In the genomic region with DNA sequence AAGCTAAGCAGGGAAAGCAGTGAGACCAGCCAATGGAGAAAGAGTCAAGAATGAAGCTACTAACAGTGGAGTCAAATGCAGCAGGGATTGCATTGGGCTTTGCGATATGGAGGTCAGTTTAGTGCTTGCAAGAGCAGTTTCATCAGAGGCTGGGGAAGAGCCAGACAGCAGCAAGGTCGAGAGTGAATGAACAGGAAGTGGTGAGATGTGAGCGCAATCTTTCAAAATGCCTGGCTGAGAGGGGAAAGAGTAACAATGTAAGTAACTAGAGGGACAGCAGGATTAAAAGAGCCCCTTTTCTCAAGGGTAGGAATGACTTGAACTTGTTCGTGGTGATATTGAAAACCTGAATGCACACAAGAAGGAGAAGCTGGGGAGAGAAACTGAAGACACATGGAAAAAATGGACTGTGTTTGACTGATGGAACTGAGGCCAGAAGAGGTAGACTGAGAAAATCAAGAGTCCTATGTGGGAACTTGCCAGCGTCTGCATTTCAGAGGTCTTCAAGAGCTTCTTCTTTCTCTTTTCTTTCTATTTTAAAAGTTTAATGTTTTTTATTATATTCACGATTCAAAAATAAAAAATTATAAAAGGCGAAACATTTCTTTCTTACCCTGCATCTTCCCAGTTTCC, we compare ENCODE assay signal across 9 cellular contexts. TPM values are rescaled to one million over a fixed set of nuclear protein-coding genes. Genes with fewer than 3 reads are reported as not detected.
DNase-seq lines count a peak whose midpoint lies in the region; ATAC-seq, FAIRE-seq and TF ChIP-seq lines count a peak whose summit lies in the region.
"Had no signal": no experiment of that assay in that cellular context is flagged by ENCODE, and none has a peak within 500 bp of the region (broad histone marks: within the 10 kb centered on the region; RNA-seq: fewer than 3 reads in every experiment).

No MANE protein-coding gene starts in this region.

- TF ChIP-seq CTCF in astrocyte (IDR thresholded peaks at IDR 0.05; ENCODE audit: insufficient read depth, low read depth, low read length) = no peak

- H3K4me3 Mint-ChIP-seq in astrocyte (ENCODE audit: unreplicated experiment) = no peak overlapping the region

- peak; percentile 28 for DNase-seq in NK-92 treated with Interleukin-12 subunit alpha and Interleukin-12 subunit beta, amount 100 ng/mL, for 24 hours (lab: John Stamatoyannopoulos, UW)
- DNase-seq in NK-92 (lab: John Stamatoyannopoulos, UW; ENCODE audit: unreplicated experiment) = no peak
- peak; percentile 53 for DNase-seq in NCI-H226
- DNase-seq in astrocyte (ENCODE audit: low read depth) = peak; percentile 64
- DNase-seq in stimulated activated CD4-positive, alpha-beta T cell treated with anti-CD3 and anti-CD28 coated beads, Interleukin-2, amount 100 ng/mL, for 24 hours = peak; percentile 19
- no peak for DNase-seq in hippocampal formation (lab: John Stamatoyannopoulos, UW)
- no peak for DNase-seq in COLO668 (lab: John Stamatoyannopoulos, UW; ENCODE audit: unreplicated experiment)

- H4K20me1 ChIP-seq in astrocyte (ENCODE audit: insufficient read depth, low read length) = no peaks in the 10 kb centered on the region

- no peaks in the 10 kb centered on the region for H3K27me3 ChIP-seq in astrocyte (ENCODE audit: insufficient read depth, low read length)

- H3K27ac ChIP-seq in astrocyte (ENCODE audit: low read depth, low read length) = no peak overlapping the region
- H3K27ac ChIP-seq: A549 had no signal

- H3K4me3 ChIP-seq in astrocyte (ENCODE audit: insufficient read depth, low read depth, low read length) = no peak overlapping the region
- H3K4me3 ChIP-seq: A549 had no signal

- H3K27me3 Mint-ChIP-seq in astrocyte (ENCODE audit: low read depth, unreplicated experiment) = no peaks in the 10 kb centered on the region

- H3K36me3 Mint-ChIP-seq in astrocyte (ENCODE audit: low read depth, unreplicated experiment) = no peaks in the 10 kb centered on the region

- no peaks in the 10 kb centered on the region for H3K36me3 ChIP-seq in astrocyte (ENCODE audit: insufficient read depth, low read length)

- no peaks in the 10 kb centered on the region for H3K4me1 ChIP-seq in astrocyte (ENCODE audit: insufficient read depth, low read length)
- H3K4me1 ChIP-seq: A549 had no signal

- H3K9ac ChIP-seq in astrocyte (ENCODE audit: low read length) = no peak overlapping the region

- no peaks in the 10 kb centered on the region for H3K9me3 ChIP-seq in astrocyte (ENCODE audit: insufficient read depth, low read depth, low read length)
- H3K9me3 ChIP-seq: A549 had no signal

- no peak overlapping the region for H2AFZ ChIP-seq in astrocyte (ENCODE audit: low read depth, low read length)

- peak; percentile 79 for ATAC-seq in HG02588 (IDR thresholded peaks at IDR 0.05; ENCODE audit: unreplicated experiment)
- ATAC-seq: A549 had no signal

- no peak for FAIRE-seq in astrocyte (lab: Jason Lieb, UNC)
- FAIRE-seq: A549 had no signal

- no peaks in the 10 kb centered on the region for H3K79me2 ChIP-seq in astrocyte (ENCODE audit: insufficient read depth, low read length)

- peak overlapping the region; percentile 49 for H3K27ac Mint-ChIP-seq in astrocyte (ENCODE audit: unreplicated experiment)

- peaks cover 6% of the 10 kb centered on the region for H3K4me1 Mint-ChIP-seq in astrocyte (ENCODE audit: low read depth, unreplicated experiment)

- H3K4me2 ChIP-seq in astrocyte (ENCODE audit: low read length) = peak overlapping the region; percentile 6
- H3K4me2 ChIP-seq: A549 had no signal

- no peaks in the 10 kb centered on the region for H3K9me3 Mint-ChIP-seq in astrocyte (ENCODE audit: unreplicated experiment)

RNA-seq across cellular contexts. Expression of a gene that starts 30.6 kb away (rescaled TPM):
- total RNA-seq in astrocyte = 0.79 and 1.4 TPM in 2 replicates

RNA-seq across cellular contexts. Expression of a gene that starts 40.5 kb away (rescaled TPM):
- 117 and 122 TPM in 2 replicates for total RNA-seq in astrocyte

Comparison
In these comparisons a context has a peak if more than half of its experiments do, and no peak if none do; other contexts are left out.
1. DNase-seq: peak in NK-92 treated with Interleukin-12 subunit alpha and Interleukin-12 subunit beta, amount 100 ng/mL, for 24 hours (single experiment), NCI-H226 (single experiment), astrocyte (single experiment) and stimulated activated CD4-positive, alpha-beta T cell treated with anti-CD3 and anti-CD28 coated beads, Interleukin-2, amount 100 ng/mL, for 24 hours (2 of 2); none in NK-92 (single experiment), hippocampal formation (0 of 2) and COLO668 (single experiment).